Comparison of ENCODE assay signal across 20 cellular contexts in the genomic region with DNA sequence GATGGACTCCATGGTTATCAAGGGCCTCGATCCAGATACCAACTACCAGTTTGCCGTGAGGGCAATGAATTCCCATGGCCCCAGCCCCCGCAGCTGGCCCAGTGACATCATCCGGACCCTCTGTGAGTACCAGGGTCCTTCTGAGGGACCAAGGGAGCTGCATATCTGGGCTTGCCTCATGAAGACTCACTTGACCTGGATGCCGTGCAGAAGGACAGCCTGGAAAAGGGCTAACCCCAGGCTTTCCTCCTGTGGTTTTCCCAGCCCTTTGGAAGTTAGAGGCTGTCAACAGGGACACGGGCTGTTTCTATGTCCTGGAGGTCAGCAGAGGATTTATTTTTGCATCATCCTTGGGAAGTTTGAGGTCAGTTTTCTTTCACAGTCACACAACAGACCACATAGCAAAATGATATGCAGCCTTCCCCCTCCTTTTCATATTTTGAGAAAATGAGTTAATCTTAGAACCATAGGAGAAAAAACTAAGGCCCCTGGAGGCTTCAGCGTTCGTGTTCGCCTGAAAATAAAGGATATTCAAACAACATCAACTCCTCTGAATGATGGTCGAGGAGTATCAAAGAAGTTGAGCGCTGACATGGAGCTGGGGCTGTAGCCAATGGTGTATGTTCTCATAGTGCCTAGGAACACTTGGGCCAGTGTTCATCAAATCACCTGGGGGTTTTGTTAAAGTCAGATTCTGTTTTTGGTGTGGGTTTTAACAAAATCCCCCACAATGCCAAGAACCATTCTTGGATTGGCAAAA.
A peak's percentile ranks its signal among the peaks of the same experiment; 100 is the strongest.
DNase-seq lines count a peak whose midpoint lies in the region; ATAC-seq, FAIRE-seq and TF ChIP-seq lines count a peak whose summit lies in the region.
"Had no signal": no experiment of that assay in that cellular context is flagged by ENCODE, and none has a peak within 500 bp of the region (broad histone marks: within the 10 kb centered on the region; RNA-seq: fewer than 3 reads in every experiment).

No MANE protein-coding gene starts in this region.

- H3K4me1 ChIP-seq in liver (ENCODE audit: control insufficient read depth in 4 of 4, insufficient read depth in 4 of 4, low read length in 3 of 4), result no peaks in the 10 kb centered on the region
- no peaks in the 10 kb centered on the region for H3K4me1 ChIP-seq in HepG2 (ENCODE audit: insufficient read depth, low read length)
- no peaks in the 10 kb centered on the region for H3K4me1 ChIP-seq in left ventricle myocardium inferior
- H3K4me1 ChIP-seq in gastrocnemius medialis, result no peaks in the 10 kb centered on the region
- H3K4me1 ChIP-seq: HAP-1 had no signal

- no peaks in the 10 kb centered on the region for H3K79me2 ChIP-seq in HepG2 (ENCODE audit: insufficient read depth, low read length)

- no peaks in the 10 kb centered on the region for H3K27me3 ChIP-seq in liver (ENCODE audit: control insufficient read depth in 4 of 4, insufficient read depth in 4 of 4, low read length in 3 of 4)
- H3K27me3 ChIP-seq in HepG2 (ENCODE audit: control insufficient read depth in 1 of 2, insufficient read depth in 2 of 2, low read length in 2 of 2), result peaks cover 0 to 14% of the 10 kb centered on the region in 2 experiments; a peak in 2 of 5 replicates
- H3K27me3 ChIP-seq in left ventricle myocardium inferior (ENCODE audit: low read depth), result peaks cover 6% of the 10 kb centered on the region
- H3K27me3 ChIP-seq in gastrocnemius medialis, result no peaks in the 10 kb centered on the region
- H3K27me3 ChIP-seq: BLaER1 had no signal

- H3K9ac ChIP-seq in liver (ENCODE audit: low read depth in 1 of 2, low read length in 2 of 2) (no peak overlapping the region), HepG2 (ENCODE audit: insufficient read depth, low read depth, low read length) (no peak overlapping the region)
- H3K9ac ChIP-seq: BLaER1 had no signal

- TF ChIP-seq CTCF in liver (IDR thresholded peaks at IDR 0.05; ENCODE audit: low read depth, low read length, missing input control), result no peak
- TF ChIP-seq CTCF in HepG2 (CRISPR knock-in tag; IDR thresholded peaks at IDR 0.05), result no peak
- no peak for TF ChIP-seq CTCF in left ventricle myocardium inferior (IDR thresholded peaks at IDR 0.05; ENCODE audit: borderline replicate concordance)
- no peak for TF ChIP-seq CTCF in gastrocnemius medialis (IDR thresholded peaks at IDR 0.05 in 4 of 5, conservative IDR thresholded peaks at IDR 0.05 in 1 of 5)

- no peaks in the 10 kb centered on the region for H3K36me3 ChIP-seq in liver (ENCODE audit: control insufficient read depth in 4 of 4, insufficient read depth in 3 of 4, low read depth in 1 of 4, low read length in 3 of 4)
- no peaks in the 10 kb centered on the region for H3K36me3 ChIP-seq in HepG2 (replicated peaks in 1 of 2; ENCODE audit: control insufficient read depth in 1 of 2, insufficient read depth in 2 of 2, low read length in 2 of 2)
- no peaks in the 10 kb centered on the region for H3K36me3 ChIP-seq in left ventricle myocardium inferior
- no peaks in the 10 kb centered on the region for H3K36me3 ChIP-seq in gastrocnemius medialis
- H3K36me3 ChIP-seq: BLaER1, HAP-1 had no signal

- H2AFZ ChIP-seq in HepG2 (ENCODE audit: low read length), result no peak overlapping the region
- H2AFZ ChIP-seq: PC-9 had no signal

- ATAC-seq in HepG2, result no peak
- peak; percentile 42 to 49 for ATAC-seq in gastrocnemius medialis
- no peak for ATAC-seq in HG02885 (IDR thresholded peaks at IDR 0.05; ENCODE audit: poor library complexity, unreplicated experiment)
- no peak for ATAC-seq in HG03432 (IDR thresholded peaks at IDR 0.05; ENCODE audit: unreplicated experiment)
- ATAC-seq: CD8-positive, alpha-beta T cell had no signal

- H3K4me3 ChIP-seq in liver (ENCODE audit: low read depth in 1 of 3, low read length in 3 of 3), result no peak overlapping the region
- no peak overlapping the region for H3K4me3 ChIP-seq in HepG2 (replicated peaks in 1 of 3; ENCODE audit: insufficient read depth in 1 of 3, low read depth in 2 of 3, low read length in 3 of 3)
- no peak overlapping the region for H3K4me3 ChIP-seq in left ventricle myocardium inferior
- H3K4me3 ChIP-seq in gastrocnemius medialis, result no peak overlapping the region
- H3K4me3 ChIP-seq: BLaER1, HAP-1, PC-9 had no signal

- H3K9me3 ChIP-seq in liver (ENCODE audit: control insufficient read depth in 4 of 4, low read length in 3 of 4), result no peaks in the 10 kb centered on the region
- no peaks in the 10 kb centered on the region for H3K9me3 ChIP-seq in HepG2 (ENCODE audit: low read length)
- no peaks in the 10 kb centered on the region for H3K9me3 ChIP-seq in left ventricle myocardium inferior (replicated peaks)
- H3K9me3 ChIP-seq in gastrocnemius medialis, result no peaks in the 10 kb centered on the region
- H3K9me3 ChIP-seq: BLaER1, HAP-1 had no signal

- no peaks in the 10 kb centered on the region for H4K20me1 ChIP-seq in HepG2 (ENCODE audit: insufficient read depth, low read length)
- H4K20me1 ChIP-seq: BLaER1 had no signal

- TF ChIP-seq EP300 in HepG2 (IDR thresholded peaks at IDR 0.05; ENCODE audit: low read depth in 2 of 2, low read length in 2 of 2) (no peak), HepG2 (CRISPR knock-in tag; IDR thresholded peaks at IDR 0.05; ENCODE audit: borderline replicate concordance) (no peak)

- POLR2A ChIA-PET in HepG2 (lab: Yijun Ruan, JAX), result no interaction called here

- no peak for TF ChIP-seq RAD21 in liver (IDR thresholded peaks at IDR 0.05)
- no peak for TF ChIP-seq RAD21 in HepG2 (CRISPR knock-in tag; IDR thresholded peaks at IDR 0.05)

- DNase-seq in HepG2 (ENCODE audit: low spot score) (no peak), left ventricle myocardium inferior (peak; percentile 30), gastrocnemius medialis (peak in 1 of 2 donors; percentile 12), NCI-H187 (lab: John Stamatoyannopoulos, UW) (no peak)
- DNase-seq: CD8-positive, alpha-beta T cell; DMS79 treated with DMSO at 0.1 percent for 48 hours; KBM-7; NCI-H1436; NCI-H2081; NCI-H510A had no signal

- in situ Hi-C loops in HepG2 (cut with HindIII; ENCODE audit: extremely low pct_ligation_motif_present, low pct_unique_long_range_greater_than_20kb) (no loop called here), gastrocnemius medialis (cut with MboI; ENCODE audit: low sequenced_read_pairs in 4 of 4) (no loop called here)

- intact Hi-C loops in HepG2 (cut with micrococcal nuclease; ENCODE audit: unreplicated experiment), result no loop called here
- intact Hi-C loops in left ventricle myocardium inferior (cut with micrococcal nuclease), result no loop called here
- intact Hi-C loops in gastrocnemius medialis (cut with DNase I; ENCODE audit: low total_unique reads), result loop anchor here (10.0 kb wide), 1 partner anchor 106 kb away; no protein-coding TSS in a partner anchor

- H3K27ac ChIP-seq in liver (ENCODE audit: low read depth in 1 of 2, low read length in 2 of 2), result peak overlapping the region; percentile 36 to 59
- no peak overlapping the region for H3K27ac ChIP-seq in HepG2 (ENCODE audit: extremely low read length, insufficient read depth, low read length)
- peak overlapping the region; percentile 73 for H3K27ac ChIP-seq in left ventricle myocardium inferior (replicated peaks)
- H3K27ac ChIP-seq in gastrocnemius medialis, result peak overlapping the region; percentile 49 to 60 (median 52)
- H3K27ac ChIP-seq: BLaER1, PC-9 had no signal

- CTCF ChIA-PET in HepG2 (lab: Yijun Ruan, JAX; ENCODE audit: low intra/inter-chr PET ratio, low total read pairs), result no interaction called here

- no TSS peak for BruUV-seq in HepG2 (replicated peaks; lab: Mats Ljungman, UMichigan)

- no peak for TF ChIP-seq POLR2A in HepG2 (IDR thresholded peaks at IDR 0.05; ENCODE audit: insufficient read depth in 1 of 2, low read depth in 2 of 2, low read length in 2 of 2)
- TF ChIP-seq POLR2A in gastrocnemius medialis (IDR thresholded peaks at IDR 0.05), result no peak

- no peak overlapping the region for H3K4me2 ChIP-seq in HepG2 (ENCODE audit: low read depth, low read length)
- H3K4me2 ChIP-seq: BLaER1, PC-9 had no signal

- 83% methylated on average over 11 of the region's 11 CpGs for WGBS in liver
- 35% methylated on average over 11 of the region's 11 CpGs for WGBS in HepG2 (ENCODE audit: low lambda C conversion rate)

- no peak for FAIRE-seq in HepG2 (lab: Jason Lieb, UNC)
- FAIRE-seq: A204.1, D721Med, G401.6, GM18507 had no signal

TF ChIP-seq in liver, 16 proteins besides CTCF, POLR2A, EP300 and RAD21 (continues in another document):
- TF ChIP-seq FOXA2 (IDR thresholded peaks at IDR 0.05) (no peak), YY1 (IDR thresholded peaks at IDR 0.05) (no peak), NR2F2 (IDR thresholded peaks at IDR 0.05) (peak; percentile 58)
- TF ChIP-seq, protein P1, sequence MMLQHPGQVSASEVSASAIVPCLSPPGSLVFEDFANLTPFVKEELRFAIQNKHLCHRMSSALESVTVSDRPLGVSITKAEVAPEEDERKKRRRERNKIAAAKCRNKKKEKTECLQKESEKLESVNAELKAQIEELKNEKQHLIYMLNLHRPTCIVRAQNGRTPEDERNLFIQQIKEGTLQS (IDR thresholded peaks at IDR 0.05), result no peak

TF ChIP-seq in HepG2, 621 proteins besides CTCF, POLR2A, EP300 and RAD21:
- TF ChIP-seq GATA4 (IDR thresholded peaks at IDR 0.05; ENCODE audit: borderline replicate concordance, low read depth), result no peak
- no peak for TF ChIP-seq ZUFSP (CRISPR knock-in tag; IDR thresholded peaks at IDR 0.05; ENCODE audit: borderline replicate concordance)
- no peak for TF ChIP-seq ZNF788 (CRISPR knock-in tag; IDR thresholded peaks at IDR 0.05; ENCODE audit: borderline replicate concordance)
TF ChIP-seq in HepG2: peak in this region for 0.

Comparison
In these comparisons a context has a peak if more than half of its experiments do, and no peak if none do; other contexts are left out.
1. ATAC-seq: peak in gastrocnemius medialis (2 of 2); none in HepG2 (single experiment), HG02885 (single experiment) and HG03432 (single experiment).